Comparison of ENCODE assay signal across 29 cellular contexts in the genomic region with DNA sequence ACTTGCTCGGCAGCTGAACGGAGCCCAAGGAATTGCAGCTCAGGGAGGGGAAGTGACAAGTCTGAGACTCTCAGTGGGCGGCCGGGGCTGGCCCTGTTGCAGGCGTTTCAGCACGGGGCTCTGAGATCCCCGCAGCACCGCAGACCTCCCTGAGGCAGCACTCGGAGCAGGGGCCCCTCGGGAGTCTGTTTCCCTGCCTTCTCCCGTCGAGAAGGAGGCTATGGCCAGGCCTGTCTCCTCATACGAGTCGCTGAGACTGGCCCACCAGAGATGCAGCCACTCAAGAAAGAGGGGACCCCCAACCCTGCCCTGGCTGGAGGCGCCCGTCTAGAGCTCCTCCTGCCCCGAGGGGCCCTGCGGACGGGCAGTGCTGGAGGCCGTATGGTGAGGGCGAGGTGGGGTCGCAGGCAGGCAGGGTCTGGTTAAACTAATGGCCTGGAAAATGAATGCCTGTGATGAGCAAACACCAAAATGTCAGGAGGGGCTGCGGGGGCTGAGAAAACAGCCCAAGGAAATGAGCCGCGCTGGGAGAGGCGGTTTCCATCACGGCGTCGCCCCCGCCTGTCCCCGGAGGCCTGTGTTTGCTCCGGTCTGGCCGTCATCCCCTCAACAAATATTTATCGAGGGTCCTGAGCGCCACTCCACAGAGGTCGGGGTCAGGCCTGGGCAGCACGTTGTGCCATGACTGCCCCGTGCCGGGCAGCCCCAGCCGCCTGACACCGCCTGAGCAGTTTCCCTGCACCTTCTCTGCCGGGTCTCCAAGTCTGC. TPM values are rescaled to one million over a fixed set of nuclear protein-coding genes. Genes with fewer than 3 reads are reported as not detected.
A peak's percentile ranks its signal among the peaks of the same experiment; 100 is the strongest.
DNase-seq lines count a peak whose midpoint lies in the region; ATAC-seq, FAIRE-seq and TF ChIP-seq lines count a peak whose summit lies in the region.
"Had no signal": no experiment of that assay in that cellular context is flagged by ENCODE, and none has a peak within 500 bp of the region (broad histone marks: within the 10 kb centered on the region; RNA-seq: fewer than 3 reads in every experiment).

No MANE protein-coding gene starts in this region.

- ATAC-seq in HepG2 (peak; percentile 64), right lobe of liver (no peak), GM21825 (IDR thresholded peaks at IDR 0.05; ENCODE audit: unreplicated experiment) (no peak)
- ATAC-seq: A549; activated T-helper 17 cell treated with anti-CD3 and anti-CD28 coated beads, Interleukin-2, amount 50 U/mL, for 72 hours; GM23338; SK-N-SH treated with all-trans-retinoic acid at 6 μM for 48 hours had no signal

- POLR2A ChIA-PET in HepG2 (lab: Yijun Ruan, JAX), result interaction anchor here (0.9 to 5.7 kb wide), 3 partner anchors 9 to 494 kb away, joined by 3 to 49 read pairs (median 3); a partner anchor contains a TSS

- no CpG with 5 or more reads among the region's 42 CpGs for whole genome bisulfite sequencing in HepG2 (ENCODE audit: low lambda C conversion rate)
- 39% methylated on average over 9 of the region's 42 CpGs for WGBS in right lobe of liver (ENCODE audit: insufficient coverage, low coverage, low lambda C conversion rate, missing lambda C conversion rate)
- 85 to 89% methylated on average over 38 to 40 of the region's 42 CpGs for WGBS in mesodermal cell (ENCODE audit: insufficient coverage in 2 of 2), 2 experiments

- no TSS peak for BruUV-seq in HepG2 (replicated peaks; lab: Mats Ljungman, UMichigan)

- in situ Hi-C loops in HepG2 (cut with HindIII; ENCODE audit: extremely low pct_ligation_motif_present, low pct_unique_long_range_greater_than_20kb), result no loop called here

- TF ChIP-seq CTCF in HepG2 (CRISPR knock-in tag; IDR thresholded peaks at IDR 0.05), result no peak
- TF ChIP-seq CTCF in right lobe of liver (IDR thresholded peaks at IDR 0.05), result no peak
- TF ChIP-seq CTCF in uterus (IDR thresholded peaks at IDR 0.05), result no peak
- no peak for TF ChIP-seq CTCF in MM.1S (IDR thresholded peaks at IDR 0.05; ENCODE audit: low read length)

- TF ChIP-seq POLR2A in HepG2 (IDR thresholded peaks at IDR 0.05; ENCODE audit: insufficient read depth in 1 of 2, low read depth in 2 of 2, low read length in 2 of 2) (no peak), right lobe of liver (IDR thresholded peaks at IDR 0.05) (no peak), uterus (IDR thresholded peaks at IDR 0.05) (no peak)

- H3K79me2 ChIP-seq in HepG2 (ENCODE audit: insufficient read depth, low read length) (no peaks in the 10 kb centered on the region), MM.1S (ENCODE audit: low read length) (no peaks in the 10 kb centered on the region)

- TF ChIP-seq EP300 in HepG2 (IDR thresholded peaks at IDR 0.05; ENCODE audit: low read depth in 2 of 2, low read length in 2 of 2) (peak in 1 of 2 experiments; percentile 66; a peak in 2 of 4 replicates), HepG2 (CRISPR knock-in tag; IDR thresholded peaks at IDR 0.05; ENCODE audit: borderline replicate concordance) (peak; percentile 57; the same call in 1 of the 2 replicates)

- DNase-seq in HepG2 (ENCODE audit: low spot score) (peak; percentile 65), right lobe of liver (no peak), uterus (no peak), MM.1S (no peak)
- DNase-seq: activated CD4-positive, alpha-beta memory T cell treated with anti-CD3 and anti-CD28 coated beads, Interleukin-2, amount 10 ng/mL, durations not matched to agents 7 days and 5 days; activated CD4-positive, alpha-beta T cell treated with anti-CD3 and anti-CD28 coated beads for 1 hour; activated CD8-positive, alpha-beta memory T cell treated with anti-CD3 and anti-CD28 coated beads, Interleukin-2, amount 50 U/mL, for 48 hours; activated naive CD4-positive, alpha-beta T cell treated with anti-CD3 and anti-CD28 coated beads, Interleukin-2, amount 50 U/mL, for 16 hours; amygdala; left ventricle myocardium inferior; naive B cell; NCI-H1105 treated with DMSO at 0.1 percent for 48 hours; NCI-H2081 treated with DMSO at 0.1 percent for 48 hours; NCI-H226; ovary; RPMI8226; stimulated activated CD4-positive, alpha-beta T cell treated with anti-CD3 and anti-CD28 coated beads, Interleukin-2, amount 100 ng/mL, for 48 hours; T-helper 2 cell; transverse colon had no signal

- H3K4me2 ChIP-seq in HepG2 (ENCODE audit: low read depth, low read length) (peak overlapping the region; percentile 84), MM.1S (ENCODE audit: low read depth, low read length) (no peak overlapping the region)
- H3K4me2 ChIP-seq: A549, GM23338 had no signal

- H4K20me1 ChIP-seq in HepG2 (ENCODE audit: insufficient read depth, low read length) (no peaks in the 10 kb centered on the region), MM.1S (ENCODE audit: insufficient read depth, low read length) (no peaks in the 10 kb centered on the region)

- TF ChIP-seq RAD21 in HepG2 (CRISPR knock-in tag; IDR thresholded peaks at IDR 0.05), result no peak

- no peak overlapping the region for H2AFZ ChIP-seq in HepG2 (ENCODE audit: low read length)
- no peak overlapping the region for H2AFZ ChIP-seq in MM.1S (ENCODE audit: low read length)
- H2AFZ ChIP-seq: GM23338 had no signal

- H3K9me3 ChIP-seq in HepG2 (ENCODE audit: low read length), result no peaks in the 10 kb centered on the region
- H3K9me3 ChIP-seq in right lobe of liver, result no peaks in the 10 kb centered on the region
- no peaks in the 10 kb centered on the region for H3K9me3 ChIP-seq in mesodermal cell (ENCODE audit: control insufficient read depth, low read length)
- no peaks in the 10 kb centered on the region for H3K9me3 ChIP-seq in uterus
- H3K9me3 ChIP-seq in MM.1S (replicated peaks; ENCODE audit: insufficient read depth, low read length), result no peaks in the 10 kb centered on the region
- H3K9me3 ChIP-seq: A549, left ventricle myocardium inferior, ovary, right atrium auricular region, transverse colon had no signal

- H3K27me3 ChIP-seq in HepG2 (ENCODE audit: control insufficient read depth in 1 of 2, insufficient read depth in 2 of 2, low read length in 2 of 2) (no peaks in the 10 kb centered on the region), right lobe of liver (no peaks in the 10 kb centered on the region), uterus (no peaks in the 10 kb centered on the region), MM.1S (replicated peaks; ENCODE audit: insufficient read depth, low read length) (peaks cover 92% of the 10 kb centered on the region)
- H3K27me3 ChIP-seq: ovary, right atrium auricular region had no signal

- no peaks in the 10 kb centered on the region for H3K36me3 ChIP-seq in HepG2 (replicated peaks in 1 of 2; ENCODE audit: control insufficient read depth in 1 of 2, insufficient read depth in 2 of 2, low read length in 2 of 2)
- H3K36me3 ChIP-seq in right lobe of liver, result no peaks in the 10 kb centered on the region
- no peaks in the 10 kb centered on the region for H3K36me3 ChIP-seq in mesodermal cell (ENCODE audit: control insufficient read depth, insufficient read depth, low read length)
- no peaks in the 10 kb centered on the region for H3K36me3 ChIP-seq in uterus
- H3K36me3 ChIP-seq in MM.1S (replicated peaks; ENCODE audit: insufficient read depth, low read length), result no peaks in the 10 kb centered on the region
- H3K36me3 ChIP-seq: left ventricle myocardium inferior, ovary, right atrium auricular region, transverse colon had no signal

- FAIRE-seq in HepG2 (lab: Jason Lieb, UNC), result no peak
- FAIRE-seq: A549 had no signal

- H3K9me2 ChIP-seq in MM.1S (replicated peaks; ENCODE audit: insufficient read depth, low read length), result no peaks in the 10 kb centered on the region

- H3K27ac ChIP-seq in HepG2 (ENCODE audit: extremely low read length, insufficient read depth, low read length), result peak overlapping the region; percentile 43
- no peak overlapping the region for H3K27ac ChIP-seq in right lobe of liver
- peak overlapping the region; percentile 55 for H3K27ac ChIP-seq in mesodermal cell (ENCODE audit: low read depth, low read length, severe bottlenecking)
- peak overlapping the region; percentile 78 to 84 for H3K27ac ChIP-seq in uterus
- H3K27ac ChIP-seq in MM.1S (ENCODE audit: low read length), result no peak overlapping the region
- H3K27ac ChIP-seq: A549, left ventricle myocardium inferior, ovary, right atrium auricular region had no signal

- peaks cover 58% of the 10 kb centered on the region for H3K4me1 ChIP-seq in HepG2 (ENCODE audit: insufficient read depth, low read length)
- H3K4me1 ChIP-seq in right lobe of liver, result no peaks in the 10 kb centered on the region
- H3K4me1 ChIP-seq in mesodermal cell (ENCODE audit: control insufficient read depth, insufficient read depth, low read length, poor library complexity, severe bottlenecking), result peaks cover 5% of the 10 kb centered on the region
- peaks cover 0 to 12% of the 10 kb centered on the region in 2 donors for H3K4me1 ChIP-seq in uterus
- no peaks in the 10 kb centered on the region for H3K4me1 ChIP-seq in MM.1S (ENCODE audit: low read length)
- H3K4me1 ChIP-seq: A549, left ventricle myocardium inferior, right atrium auricular region, transverse colon had no signal

- CTCF ChIA-PET in HepG2 (lab: Yijun Ruan, JAX; ENCODE audit: low intra/inter-chr PET ratio, low total read pairs), result interaction anchor here (0.7 kb wide), 1 partner anchor 11 kb away, joined by 3 read pairs; no protein-coding TSS in a partner anchor

- H3K4me3 ChIP-seq in HepG2 (replicated peaks in 1 of 3; ENCODE audit: insufficient read depth in 1 of 3, low read depth in 2 of 3, low read length in 3 of 3), result peak overlapping the region; percentile 32 to 66 (median 46)
- H3K4me3 ChIP-seq in right lobe of liver, result no peak overlapping the region
- no peak overlapping the region for H3K4me3 ChIP-seq in mesodermal cell (ENCODE audit: extremely low read depth, insufficient read depth, low read length, poor library complexity, severe bottlenecking)
- no peak overlapping the region for H3K4me3 ChIP-seq in uterus
- H3K4me3 ChIP-seq in MM.1S (ENCODE audit: low read length), result no peak overlapping the region
- H3K4me3 ChIP-seq: A549, GM23338, left ventricle myocardium inferior, ovary, right atrium auricular region, transverse colon had no signal

- H3K9ac ChIP-seq in HepG2 (ENCODE audit: insufficient read depth, low read depth, low read length), result peak overlapping the region; percentile 49
- H3K9ac ChIP-seq in MM.1S (ENCODE audit: low read length), result no peak overlapping the region

- intact Hi-C loops in HepG2 (cut with micrococcal nuclease; ENCODE audit: unreplicated experiment) (no loop called here), right lobe of liver (cut with DNase I) (loop anchor here in 1 of 2 donors (5.0 kb wide), 1 partner anchor 103 kb away; no protein-coding TSS in a partner anchor), uterus (cut with DNase I; ENCODE audit: low total_unique reads) (no loop called here)

- no peaks in the 10 kb centered on the region for H3F3A ChIP-seq in MM.1S (ENCODE audit: insufficient read depth, low read length)

RNA-seq across cellular contexts. Expression of a gene that starts 9.3 kb away (rescaled TPM):
- 51.5 and 58.6 TPM in 2 replicates for total RNA-seq in HepG2 (2016; rRNA removed; fragmentation: Illumina TruSeq; extraction: Trizol)
- 48.9 and 55.7 TPM in 2 replicates for total RNA-seq in HepG2 (2016; cell fraction: cytosol; rRNA removed; fragmentation: Illumina TruSeq; extraction: Trizol; ENCODE audit: low read depth)
- 51.6 and 61.0 TPM in 2 replicates for total RNA-seq in HepG2 (2016; cell fraction: insoluble cytoplasmic fraction; rRNA removed; fragmentation: Illumina TruSeq; extraction: Trizol)
- 52.4 and 71.0 TPM in 2 replicates for total RNA-seq in HepG2 (2016; cell fraction: membrane; rRNA removed; fragmentation: Illumina TruSeq; extraction: Trizol)
- total RNA-seq in HepG2 (2016; cell fraction: nucleus; rRNA removed; fragmentation: Illumina TruSeq; extraction: Trizol), result 29.5 and 34.5 TPM in 2 replicates
- 16.2 and 20.5 TPM in 2 replicates for polyA plus RNA-seq in HepG2 (2011; rRNA removed)
- polyA plus RNA-seq in HepG2 (2011; cell fraction: cytosol; rRNA removed), result 13.8 and 24.4 TPM in 2 replicates
- polyA plus RNA-seq in HepG2 (2011; cell fraction: nucleus; rRNA removed), result 33.5 and 35.1 TPM in 2 replicates
- polyA plus RNA-seq in HepG2 (2012), result 17.3 and 21.8 TPM in 2 replicates
- polyA plus RNA-seq in HepG2 (2016; cell fraction: cytosol; fragmentation: Illumina TruSeq; extraction: Trizol; ENCODE audit: low read depth), result 29.9 and 32.8 TPM in 2 replicates
- 34.6 and 35.0 TPM in 2 replicates for polyA plus RNA-seq in HepG2 (2016; cell fraction: insoluble cytoplasmic fraction; fragmentation: Illumina TruSeq; extraction: Trizol; ENCODE audit: low read depth)
- polyA plus RNA-seq in HepG2 (2016; cell fraction: membrane; fragmentation: Illumina TruSeq; extraction: Trizol; ENCODE audit: low read depth), result 34.0 and 36.0 TPM in 2 replicates
- polyA plus RNA-seq in HepG2 (2016; cell fraction: nucleus; fragmentation: Illumina TruSeq; extraction: Trizol; ENCODE audit: insufficient read depth, low read depth), result 42.1 and 44.0 TPM in 2 replicates
- polyA minus RNA-seq in HepG2 (2011; rRNA and poly(A)+ RNA removed; ENCODE audit: low replicate concordance), result 19.1 and 32.1 TPM in 2 replicates
- polyA minus RNA-seq in HepG2 (2011; cell fraction: cytosol; rRNA and poly(A)+ RNA removed), result 12.8 and 15.7 TPM in 2 replicates
- 26.6 and 27.8 TPM in 2 replicates for polyA minus RNA-seq in HepG2 (2011; cell fraction: nucleus; rRNA and poly(A)+ RNA removed)
- total RNA-seq in right lobe of liver, result 10 to 100 TPM; 17.6 to 27.0 (median 19.5) TPM
- polyA plus RNA-seq in mesodermal cell (2013, experiment 1 of 2), result 33.0 TPM
- polyA plus RNA-seq in mesodermal cell (2013, experiment 2 of 2), result 33.4 TPM
- 10 to 100 TPM; 11.0 to 66.5 (median 26.2) TPM for total RNA-seq in uterus

RNA-seq across cellular contexts. Expression of a gene that starts 32.8 kb away (rescaled TPM):
- total RNA-seq in HepG2 (2016; rRNA removed; fragmentation: Illumina TruSeq; extraction: Trizol) (not detected in 2 replicates), right lobe of liver (100 to 1,000 TPM; 433 to 721 (median 528) TPM), uterus (100 to 1,000 TPM; 394 to 852 (median 626) TPM)
- total RNA-seq in HepG2 (2016; cell fraction: cytosol; rRNA removed; fragmentation: Illumina TruSeq; extraction: Trizol; ENCODE audit: low read depth), result not detected in 2 replicates
- not detected in 2 replicates for total RNA-seq in HepG2 (2016; cell fraction: insoluble cytoplasmic fraction; rRNA removed; fragmentation: Illumina TruSeq; extraction: Trizol)
- not detected in 2 replicates for total RNA-seq in HepG2 (2016; cell fraction: membrane; rRNA removed; fragmentation: Illumina TruSeq; extraction: Trizol)
- total RNA-seq in HepG2 (2016; cell fraction: nucleus; rRNA removed; fragmentation: Illumina TruSeq; extraction: Trizol), result not detected in 2 replicates
- polyA plus RNA-seq in HepG2 (2011; rRNA removed), result not detected in 2 replicates
- 0.05 TPM in 2 replicates for polyA plus RNA-seq in HepG2 (2011; cell fraction: cytosol; rRNA removed)
- polyA plus RNA-seq in HepG2 (2011; cell fraction: nucleus; rRNA removed), result 0.26 TPM in 1 of 2 replicates, not detected in the other
- polyA plus RNA-seq in HepG2 (2012), result not detected in 2 replicates
- polyA plus RNA-seq in HepG2 (2016; cell fraction: cytosol; fragmentation: Illumina TruSeq; extraction: Trizol; ENCODE audit: low read depth), result not detected in 2 replicates
- polyA plus RNA-seq in HepG2 (2016; cell fraction: insoluble cytoplasmic fraction; fragmentation: Illumina TruSeq; extraction: Trizol; ENCODE audit: low read depth), result not detected in 2 replicates
- polyA plus RNA-seq in HepG2 (2016; cell fraction: membrane; fragmentation: Illumina TruSeq; extraction: Trizol; ENCODE audit: low read depth), result not detected in 2 replicates
- polyA plus RNA-seq in HepG2 (2016; cell fraction: nucleus; fragmentation: Illumina TruSeq; extraction: Trizol; ENCODE audit: insufficient read depth, low read depth), result not detected in 2 replicates
- polyA minus RNA-seq in HepG2 (2011; rRNA and poly(A)+ RNA removed; ENCODE audit: low replicate concordance), result 0.72 and 103 TPM in 2 replicates
- 0.70 TPM in 1 of 2 replicates, not detected in the other for polyA minus RNA-seq in HepG2 (2011; cell fraction: cytosol; rRNA and poly(A)+ RNA removed)
- polyA minus RNA-seq in HepG2 (2011; cell fraction: nucleus; rRNA and poly(A)+ RNA removed), result 0.52 TPM in 1 of 2 replicates, not detected in the other
- 335 TPM for polyA plus RNA-seq in mesodermal cell (2013, experiment 1 of 2)
- polyA plus RNA-seq in mesodermal cell (2013, experiment 2 of 2), result 274 TPM

RNA-seq across cellular contexts. Expression of a gene that starts 34.4 kb away (rescaled TPM):
- not detected in 2 replicates for total RNA-seq in HepG2 (2016; rRNA removed; fragmentation: Illumina TruSeq; extraction: Trizol)
- not detected in 2 replicates for total RNA-seq in HepG2 (2016; cell fraction: cytosol; rRNA removed; fragmentation: Illumina TruSeq; extraction: Trizol; ENCODE audit: low read depth)
- total RNA-seq in HepG2 (2016; cell fraction: insoluble cytoplasmic fraction; rRNA removed; fragmentation: Illumina TruSeq; extraction: Trizol), result not detected in 2 replicates
- not detected in 2 replicates for total RNA-seq in HepG2 (2016; cell fraction: membrane; rRNA removed; fragmentation: Illumina TruSeq; extraction: Trizol)
- total RNA-seq in HepG2 (2016; cell fraction: nucleus; rRNA removed; fragmentation: Illumina TruSeq; extraction: Trizol), result not detected in 2 replicates
- polyA plus RNA-seq in HepG2 (2011; rRNA removed), result 0.05 and 0.12 TPM in 2 replicates
- polyA plus RNA-seq in HepG2 (2011; cell fraction: cytosol; rRNA removed), result 0.01 and 0.05 TPM in 2 replicates
- polyA plus RNA-seq in HepG2 (2011; cell fraction: nucleus; rRNA removed), result 0.69 and 1.1 TPM in 2 replicates
- polyA plus RNA-seq in HepG2 (2012), result 0.08 and 0.16 TPM in 2 replicates
- polyA plus RNA-seq in HepG2 (2016; cell fraction: cytosol; fragmentation: Illumina TruSeq; extraction: Trizol; ENCODE audit: low read depth), result not detected in 2 replicates
- not detected in 2 replicates for polyA plus RNA-seq in HepG2 (2016; cell fraction: insoluble cytoplasmic fraction; fragmentation: Illumina TruSeq; extraction: Trizol; ENCODE audit: low read depth)
- polyA plus RNA-seq in HepG2 (2016; cell fraction: membrane; fragmentation: Illumina TruSeq; extraction: Trizol; ENCODE audit: low read depth), result not detected in 2 replicates
- not detected in 2 replicates for polyA plus RNA-seq in HepG2 (2016; cell fraction: nucleus; fragmentation: Illumina TruSeq; extraction: Trizol; ENCODE audit: insufficient read depth, low read depth)
- 0.05 and 0.06 TPM in 2 replicates for polyA minus RNA-seq in HepG2 (2011; rRNA and poly(A)+ RNA removed; ENCODE audit: low replicate concordance)
- not detected in 2 replicates for polyA minus RNA-seq in HepG2 (2011; cell fraction: cytosol; rRNA and poly(A)+ RNA removed)
- 0.13 and 0.25 TPM in 2 replicates for polyA minus RNA-seq in HepG2 (2011; cell fraction: nucleus; rRNA and poly(A)+ RNA removed)
- total RNA-seq in right lobe of liver, result not detected
- polyA plus RNA-seq in mesodermal cell (2013, experiment 1 of 2), result 0.07 TPM
- polyA plus RNA-seq in mesodermal cell (2013, experiment 2 of 2), result 0.15 TPM
- under 1 TPM in 1 of 4 donors, not detected in 3; 0.21 TPM for total RNA-seq in uterus
- total RNA-seq: activated CD4-positive, alpha-beta memory T cell treated with anti-CD3 and anti-CD28 coated beads, Interleukin-2, amount 10 ng/mL, durations not matched to agents 7 days and 5 days; activated T-helper 17 cell treated with anti-CD3 and anti-CD28 coated beads, Interleukin-2, amount 50 U/mL, for 72 hours; G401; GM23338; left ventricle myocardium inferior; mesenteric fat pad; right atrium auricular region had no signal
- polyA plus RNA-seq: A549, GM23338, IgD-negative memory B cell had no signal

RNA-seq across cellular contexts. Expression of a gene that starts 34.9 kb away (rescaled TPM):
- total RNA-seq in HepG2 (2016; rRNA removed; fragmentation: Illumina TruSeq; extraction: Trizol) (0.02 TPM in 1 of 2 replicates, not detected in the other), right lobe of liver (1 to 10 TPM in 4 of 6 experiments, under 1 TPM in 2; 0.61 to 2.4 (median 1.8) TPM), uterus (10 to 100 TPM in 1 of 4 donors, 1 to 10 TPM in 3; 2.6 to 10.4 (median 5.4) TPM)
- total RNA-seq in HepG2 (2016; cell fraction: cytosol; rRNA removed; fragmentation: Illumina TruSeq; extraction: Trizol; ENCODE audit: low read depth), result not detected in 2 replicates
- total RNA-seq in HepG2 (2016; cell fraction: insoluble cytoplasmic fraction; rRNA removed; fragmentation: Illumina TruSeq; extraction: Trizol), result not detected in 2 replicates
- total RNA-seq in HepG2 (2016; cell fraction: membrane; rRNA removed; fragmentation: Illumina TruSeq; extraction: Trizol), result not detected in 2 replicates
- not detected in 2 replicates for total RNA-seq in HepG2 (2016; cell fraction: nucleus; rRNA removed; fragmentation: Illumina TruSeq; extraction: Trizol)
- polyA plus RNA-seq in HepG2 (2011; rRNA removed), result 0.08 and 0.13 TPM in 2 replicates
- polyA plus RNA-seq in HepG2 (2011; cell fraction: cytosol; rRNA removed), result 0.01 TPM in 1 of 2 replicates, not detected in the other
- 0.09 TPM in 1 of 2 replicates, not detected in the other for polyA plus RNA-seq in HepG2 (2011; cell fraction: nucleus; rRNA removed)
- not detected in 2 replicates for polyA plus RNA-seq in HepG2 (2012)
- polyA plus RNA-seq in HepG2 (2016; cell fraction: cytosol; fragmentation: Illumina TruSeq; extraction: Trizol; ENCODE audit: low read depth), result not detected in 2 replicates
- polyA plus RNA-seq in HepG2 (2016; cell fraction: insoluble cytoplasmic fraction; fragmentation: Illumina TruSeq; extraction: Trizol; ENCODE audit: low read depth), result not detected in 2 replicates
- polyA plus RNA-seq in HepG2 (2016; cell fraction: membrane; fragmentation: Illumina TruSeq; extraction: Trizol; ENCODE audit: low read depth), result not detected in 2 replicates
- not detected in 2 replicates for polyA plus RNA-seq in HepG2 (2016; cell fraction: nucleus; fragmentation: Illumina TruSeq; extraction: Trizol; ENCODE audit: insufficient read depth, low read depth)
- 0.06 and 1.8 TPM in 2 replicates for polyA minus RNA-seq in HepG2 (2011; rRNA and poly(A)+ RNA removed; ENCODE audit: low replicate concordance)
- polyA minus RNA-seq in HepG2 (2011; cell fraction: cytosol; rRNA and poly(A)+ RNA removed), result not detected in 2 replicates
- 0.26 TPM in 1 of 2 replicates, not detected in the other for polyA minus RNA-seq in HepG2 (2011; cell fraction: nucleus; rRNA and poly(A)+ RNA removed)
- 1.6 TPM for polyA plus RNA-seq in mesodermal cell (2013, experiment 1 of 2)
- polyA plus RNA-seq in mesodermal cell (2013, experiment 2 of 2), result 0.86 TPM

Comparison
In these comparisons a context has a peak if more than half of its experiments do, and no peak if none do; other contexts are left out.
1. H3K27ac ChIP-seq: peak in HepG2 (single experiment), mesodermal cell (single experiment) and uterus (2 of 2); none in right lobe of liver (0 of 3) and MM.1S (single experiment).
2. H3K4me3 ChIP-seq: peak in HepG2 (3 of 3); none in right lobe of liver (0 of 3), mesodermal cell (single experiment), uterus (0 of 2) and MM.1S (single experiment).
3. RNA of a gene that starts 32.8 kb away (total RNA-seq): 394 to 852 TPM in uterus and 433 to 721 TPM in right lobe of liver; not detected in HepG2; every median in the first group is over 100 times any median in the second.